ENCODE assay signal across 27 cellular contexts in genomic region chr7:81600608-81601007, GRCh38.
A peak's percentile ranks its signal among the peaks of the same experiment; 100 is the strongest.
DNase-seq lines count a peak whose midpoint lies in the region; ATAC-seq, FAIRE-seq and TF ChIP-seq lines count a peak whose summit lies in the region.
"Had no signal": no experiment of that assay in that cellular context is flagged by ENCODE, and none has a peak within 500 bp of the region (broad histone marks: within the 10 kb centered on the region; RNA-seq: fewer than 3 reads in every experiment).

No MANE protein-coding gene starts in this region.

- DNase-seq in mammary epithelial cell (peak; percentile 46), breast epithelium (ENCODE audit: low spot score in 2 of 2) (no peak), WTC11 (ENCODE audit: low spot score) (no peak), fibroblast of peridontal ligament (ENCODE audit: extremely low read depth) (peak; percentile 94), urothelium cell line (ENCODE audit: low spot score) (peak; percentile 17), omental fat pad (ENCODE audit: low spot score) (no peak), WERI-Rb-1 (no peak)
- DNase-seq in activated naive CD4-positive, alpha-beta T cell treated with anti-CD3 and anti-CD28 coated beads, Interleukin-2, amount 50 U/mL, for 72 hours (ENCODE audit: low spot score in 2 of 2), result no peak
- DNase-seq: 8988T; activated CD4-positive, CD25-positive, alpha-beta regulatory T cell; activated naive CD8-positive, alpha-beta T cell treated with anti-CD3 and anti-CD28 coated beads for 36 hours; CD4-positive, CD25-positive, alpha-beta regulatory T cell; DMS79 treated with DMSO at 0.1 percent for 48 hours; effector CD8-positive, alpha-beta T cell; left ventricle myocardium inferior; NCI-H2029; NCI-H510A treated with DMSO at 0.1 percent for 48 hours; nucleus accumbens; right cardiac atrium; SHP77; stimulated activated CD4-positive, alpha-beta T cell treated with anti-CD3 and anti-CD28 coated beads, Interleukin-15, amount 100 ng/mL, for 24 hours; T-helper 17 cell; thyroid gland had no signal

- no peaks in the 10 kb centered on the region for H3K79me2 ChIP-seq in mammary epithelial cell (ENCODE audit: insufficient read depth, low read length)

- BruUV-seq in mammary epithelial cell (replicated peaks; lab: Mats Ljungman, UMichigan), result no TSS peak

- H3K36me3 ChIP-seq in mammary epithelial cell (ENCODE audit: insufficient read depth, low read length), result no peaks in the 10 kb centered on the region
- no peaks in the 10 kb centered on the region for H3K36me3 ChIP-seq in breast epithelium
- no peaks in the 10 kb centered on the region for H3K36me3 ChIP-seq in WERI-Rb-1
- H3K36me3 ChIP-seq: left ventricle myocardium inferior, thyroid gland had no signal

- H3K9me3 ChIP-seq in mammary epithelial cell (replicated peaks; ENCODE audit: insufficient read depth, low read length) (no peaks in the 10 kb centered on the region), breast epithelium (no peaks in the 10 kb centered on the region), WERI-Rb-1 (ENCODE audit: severe bottlenecking) (no peaks in the 10 kb centered on the region)
- H3K9me3 ChIP-seq: left ventricle myocardium inferior, thyroid gland had no signal

- no peak overlapping the region for H3K27ac ChIP-seq in mammary epithelial cell (ENCODE audit: insufficient read depth, low read depth, low read length)
- no peak overlapping the region for H3K27ac ChIP-seq in breast epithelium
- no peak overlapping the region for H3K27ac ChIP-seq in WERI-Rb-1
- H3K27ac ChIP-seq: HL-60, left ventricle myocardium inferior, thyroid gland had no signal

- dilution Hi-C loops in mammary epithelial cell (cut with HindIII; ENCODE audit: low sequenced_read_pairs), result no loop called here

- H3K36me3 Mint-ChIP-seq in WTC11, result no peaks in the 10 kb centered on the region
- H3K36me3 Mint-ChIP-seq in activated naive CD4-positive, alpha-beta T cell treated with anti-CD3 and anti-CD28 coated beads, Interleukin-2, amount 50 U/mL, for 72 hours, result no peaks in the 10 kb centered on the region
- H3K36me3 Mint-ChIP-seq: activated naive CD8-positive, alpha-beta T cell treated with anti-CD3 and anti-CD28 coated beads for 36 hours; CD4-positive, CD25-positive, alpha-beta regulatory T cell; stimulated activated memory B cell treated with anti-CD40 and anti-IgM and Interleukin-4, amounts not matched to agents 10 μg/mL and 1 μg/mL and 100 μg/mL, for 72 hours had no signal

- H3K4me3 Mint-ChIP-seq in WTC11, result no peak overlapping the region
- H3K4me3 Mint-ChIP-seq: activated naive CD8-positive, alpha-beta T cell treated with anti-CD3 and anti-CD28 coated beads for 36 hours; CD4-positive, CD25-positive, alpha-beta regulatory T cell; central memory CD8-positive, alpha-beta T cell; stimulated activated memory B cell treated with anti-CD40 and anti-IgM and Interleukin-4, amounts not matched to agents 10 μg/mL and 1 μg/mL and 100 μg/mL, for 72 hours; T-helper 17 cell had no signal

- H4K20me1 ChIP-seq in mammary epithelial cell (ENCODE audit: insufficient read depth, low read length), result no peaks in the 10 kb centered on the region

- no peaks in the 10 kb centered on the region for H3K4me1 ChIP-seq in mammary epithelial cell (ENCODE audit: insufficient read depth, low read length)
- no peaks in the 10 kb centered on the region for H3K4me1 ChIP-seq in breast epithelium
- H3K4me1 ChIP-seq: left ventricle myocardium inferior, thyroid gland had no signal

- H3K9me3 Mint-ChIP-seq in WTC11, result no peaks in the 10 kb centered on the region
- H3K9me3 Mint-ChIP-seq in activated naive CD4-positive, alpha-beta T cell treated with anti-CD3 and anti-CD28 coated beads, Interleukin-2, amount 50 U/mL, for 72 hours, result peaks cover 7 to 10% of the 10 kb centered on the region in 2 donors
- H3K9me3 Mint-ChIP-seq: activated naive CD8-positive, alpha-beta T cell treated with anti-CD3 and anti-CD28 coated beads for 36 hours; stimulated activated memory B cell treated with anti-CD40 and anti-IgM and Interleukin-4, amounts not matched to agents 10 μg/mL and 1 μg/mL and 100 μg/mL, for 72 hours had no signal

- H3K4me2 ChIP-seq in mammary epithelial cell (ENCODE audit: insufficient read depth, low read depth, low read length), result no peak overlapping the region

- H3K27me3 ChIP-seq in mammary epithelial cell (ENCODE audit: insufficient read depth, low read length), result no peaks in the 10 kb centered on the region
- H3K27me3 ChIP-seq in breast epithelium, result no peaks in the 10 kb centered on the region
- H3K27me3 ChIP-seq in WERI-Rb-1 (ENCODE audit: insufficient read depth, low read depth, severe bottlenecking), result no peaks in the 10 kb centered on the region
- H3K27me3 ChIP-seq: thyroid gland had no signal

- H3K27ac Mint-ChIP-seq in WTC11, result peak overlapping the region; percentile 63; the same call in 1 of the 2 replicates
- no peak overlapping the region for H3K27ac Mint-ChIP-seq in activated naive CD4-positive, alpha-beta T cell treated with anti-CD3 and anti-CD28 coated beads, Interleukin-2, amount 50 U/mL, for 72 hours
- H3K27ac Mint-ChIP-seq: activated naive CD8-positive, alpha-beta T cell treated with anti-CD3 and anti-CD28 coated beads for 36 hours; CD4-positive, CD25-positive, alpha-beta regulatory T cell; stimulated activated memory B cell treated with anti-CD40 and anti-IgM and Interleukin-4, amounts not matched to agents 10 μg/mL and 1 μg/mL and 100 μg/mL, for 72 hours; T-helper 17 cell had no signal

- H3K4me1 Mint-ChIP-seq in WTC11, result no peaks in the 10 kb centered on the region; the same call in 1 of the 2 replicates
- H3K4me1 Mint-ChIP-seq: activated naive CD8-positive, alpha-beta T cell treated with anti-CD3 and anti-CD28 coated beads for 36 hours; CD4-positive, CD25-positive, alpha-beta regulatory T cell; central memory CD8-positive, alpha-beta T cell; stimulated activated memory B cell treated with anti-CD40 and anti-IgM and Interleukin-4, amounts not matched to agents 10 μg/mL and 1 μg/mL and 100 μg/mL, for 72 hours; T-helper 17 cell had no signal

- H3K4me3 ChIP-seq in mammary epithelial cell (replicated peaks in 1 of 3; ENCODE audit: insufficient read depth in 1 of 3, low read depth in 2 of 3, low read length in 3 of 3), result no peak overlapping the region
- H3K4me3 ChIP-seq in breast epithelium, result no peak overlapping the region
- no peak overlapping the region for H3K4me3 ChIP-seq in WERI-Rb-1 (ENCODE audit: low read depth, low read length)
- H3K4me3 ChIP-seq: left ventricle myocardium inferior, thyroid gland had no signal

- TF ChIP-seq POLR2A in breast epithelium (IDR thresholded peaks at IDR 0.05), result no peak

- peak overlapping the region; percentile 23 for H2AFZ ChIP-seq in mammary epithelial cell (ENCODE audit: low read depth, low read length)

- intact Hi-C loops in mammary epithelial cell (cut with micrococcal nuclease) (no loop called here), breast epithelium (cut with DNase I; ENCODE audit: low total_unique reads) (no loop called here)

- peak; percentile 9 for FAIRE-seq in urothelium cell line (lab: Jason Lieb, UNC)
- FAIRE-seq: H1 had no signal

- ATAC-seq in WTC11, result no peak
- ATAC-seq in omental fat pad (ENCODE audit: low FRiP score), result no peak
- ATAC-seq in activated naive CD4-positive, alpha-beta T cell treated with anti-CD3 and anti-CD28 coated beads, Interleukin-2, amount 50 U/mL, for 72 hours, result no peak
- ATAC-seq: right cardiac atrium; stimulated activated memory B cell treated with anti-CD40 and anti-IgM and Interleukin-4, amounts not matched to agents 10 μg/mL and 1 μg/mL and 100 μg/mL, for 72 hours; T-helper 17 cell had no signal

- H3K9ac ChIP-seq in mammary epithelial cell (ENCODE audit: insufficient read depth, low read length), result no peak overlapping the region

- in situ Hi-C loops in mammary epithelial cell (cut with MboI; ENCODE audit: low sequenced_read_pairs in 2 of 2), result no loop called here

- 9% methylated on average over 2 of the region's 2 CpGs for WGBS in mammary epithelial cell (ENCODE audit: low coverage, missing lambda C conversion rate)

- CTCF ChIA-PET in mammary epithelial cell (lab: Charles Lee; ENCODE audit: low non-redundant PET) (no interaction called here), WTC11 (lab: Charles Lee) (no interaction called here)

- POLR2A ChIA-PET in WTC11 (lab: Charles Lee), result no interaction called here

- no peaks in the 10 kb centered on the region for H3K27me3 Mint-ChIP-seq in WTC11 (ENCODE audit: low read depth)
- H3K27me3 Mint-ChIP-seq: activated naive CD8-positive, alpha-beta T cell treated with anti-CD3 and anti-CD28 coated beads for 36 hours; CD4-positive, CD25-positive, alpha-beta regulatory T cell; central memory CD8-positive, alpha-beta T cell; stimulated activated memory B cell treated with anti-CD40 and anti-IgM and Interleukin-4, amounts not matched to agents 10 μg/mL and 1 μg/mL and 100 μg/mL, for 72 hours; T-helper 17 cell had no signal

- TF ChIP-seq CTCF in mammary epithelial cell (conservative IDR thresholded peaks at IDR 0.05 in 1 of 2, IDR thresholded peaks at IDR 0.05 in 1 of 2; ENCODE audit: extremely low read depth in 1 of 2, insufficient read depth in 1 of 2, low read depth in 1 of 2, low read length in 2 of 2) (no peak), breast epithelium (IDR thresholded peaks at IDR 0.05) (no peak), WTC11 (IDR thresholded peaks at IDR 0.05) (no peak), omental fat pad (IDR thresholded peaks at IDR 0.05) (no peak), WERI-Rb-1 (IDR thresholded peaks at IDR 0.05; ENCODE audit: low read depth, low read length) (no peak)

TF ChIP-seq in WTC11, 78 proteins besides CTCF, POLR2A, EP300 and RAD21 (continues in another document):
- TF ChIP-seq, protein P1, sequence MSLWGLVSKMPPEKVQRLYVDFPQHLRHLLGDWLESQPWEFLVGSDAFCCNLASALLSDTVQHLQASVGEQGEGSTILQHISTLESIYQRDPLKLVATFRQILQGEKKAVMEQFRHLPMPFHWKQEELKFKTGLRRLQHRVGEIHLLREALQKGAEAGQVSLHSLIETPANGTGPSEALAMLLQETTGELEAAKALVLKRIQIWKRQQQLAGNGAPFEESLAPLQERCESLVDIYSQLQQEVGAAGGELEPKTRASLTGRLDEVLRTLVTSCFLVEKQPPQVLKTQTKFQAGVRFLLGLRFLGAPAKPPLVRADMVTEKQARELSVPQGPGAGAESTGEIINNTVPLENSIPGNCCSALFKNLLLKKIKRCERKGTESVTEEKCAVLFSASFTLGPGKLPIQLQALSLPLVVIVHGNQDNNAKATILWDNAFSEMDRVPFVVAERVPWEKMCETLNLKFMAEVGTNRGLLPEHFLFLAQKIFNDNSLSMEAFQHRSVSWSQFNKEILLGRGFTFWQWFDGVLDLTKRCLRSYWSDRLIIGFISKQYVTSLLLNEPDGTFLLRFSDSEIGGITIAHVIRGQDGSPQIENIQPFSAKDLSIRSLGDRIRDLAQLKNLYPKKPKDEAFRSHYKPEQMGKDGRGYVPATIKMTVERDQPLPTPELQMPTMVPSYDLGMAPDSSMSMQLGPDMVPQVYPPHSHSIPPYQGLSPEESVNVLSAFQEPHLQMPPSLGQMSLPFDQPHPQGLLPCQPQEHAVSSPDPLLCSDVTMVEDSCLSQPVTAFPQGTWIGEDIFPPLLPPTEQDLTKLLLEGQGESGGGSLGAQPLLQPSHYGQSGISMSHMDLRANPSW (CRISPR knock-in tag; conservative IDR thresholded peaks at IDR 0.05; ENCODE audit: low read depth), result no peak
- TF ChIP-seq NR2C2 (CRISPR knock-in tag; IDR thresholded peaks at IDR 0.05), result no peak
- TF ChIP-seq JUN (CRISPR knock-in tag; IDR thresholded peaks at IDR 0.05), result no peak
- TF ChIP-seq NR1H2 (CRISPR knock-in tag; IDR thresholded peaks at IDR 0.05), result no peak

Comparison
In these comparisons a context has a peak if more than half of its experiments do, and no peak if none do; other contexts are left out.
1. DNase-seq: peak in mammary epithelial cell (single experiment), fibroblast of peridontal ligament (single experiment) and urothelium cell line (single experiment); none in breast epithelium (0 of 2), WTC11 (single experiment), omental fat pad (single experiment), activated naive CD4-positive, alpha-beta T cell treated with anti-CD3 and anti-CD28 coated beads, Interleukin-2, amount 50 U/mL, for 72 hours (0 of 2) and WERI-Rb-1 (single experiment).